Comparison of ENCODE assay signal across 14 cellular contexts in genomic region chr2:130352229-130352628, GRCh38. TPM values are rescaled to one million over a fixed set of nuclear protein-coding genes. Genes with fewer than 3 reads are reported as not detected.
DNase-seq lines count a peak whose midpoint lies in the region; ATAC-seq and TF ChIP-seq lines count a peak whose summit lies in the region.
"Had no signal": no experiment of that assay in that cellular context is flagged by ENCODE, and none has a peak within 500 bp of the region (broad histone marks: within the 10 kb centered on the region; RNA-seq: fewer than 3 reads in every experiment).

No MANE protein-coding gene starts in this region.

- WGBS in ectodermal cell, 2 experiments: 12 to 16% methylated on average over 6 of the region's 6 CpGs

- H3K27ac ChIP-seq in ectodermal cell (ENCODE audit: insufficient read depth, low read depth, low read length, poor library complexity, severe bottlenecking) (peak overlapping the region; percentile 84), neutrophil (peak overlapping the region; percentile 96), Peyer's patch (no peak overlapping the region)
- no peak overlapping the region for H3K27ac ChIP-seq in CD4-positive, alpha-beta memory T cell (ENCODE audit: low read depth, low read length)
- H3K27ac ChIP-seq: A549, epithelial cell of prostate, prostate gland had no signal

- CTCF ChIA-PET in CD4-positive, alpha-beta memory T cell (lab: Charles Lee; ENCODE audit: partially characterized antibody): interaction anchor here (1.2 to 3.0 kb wide), 3 partner anchors 9 to 21 kb away, joined by 3 to 10 read pairs (median 4); partner anchors contain the start of gene IMP4

- H3K4me1 Mint-ChIP-seq in CD4-positive, alpha-beta memory T cell: peaks cover 11 to 18% (median 16%) of the 10 kb centered on the region in 4 donors

- peak overlapping the region in 1 of 7 donors; percentile 24 for H3K27ac Mint-ChIP-seq in CD4-positive, alpha-beta memory T cell
- H3K27ac Mint-ChIP-seq: activated CD4-positive, alpha-beta T cell treated with anti-CD3 and anti-CD28 coated beads, Interleukin-2, amount 10 ng/mL, durations not matched to agents 7 days and 5 days had no signal

- H3K9me3 ChIP-seq in ectodermal cell (ENCODE audit: control insufficient read depth, low read length): no peaks in the 10 kb centered on the region
- H3K9me3 ChIP-seq in neutrophil: no peaks in the 10 kb centered on the region
- no peaks in the 10 kb centered on the region for H3K9me3 ChIP-seq in Peyer's patch
- no peaks in the 10 kb centered on the region for H3K9me3 ChIP-seq in CD4-positive, alpha-beta memory T cell (ENCODE audit: control insufficient read depth in 1 of 2, low read length in 2 of 2)
- H3K9me3 ChIP-seq: A549, prostate gland had no signal

- H3K4me3 ChIP-seq in ectodermal cell (ENCODE audit: insufficient read depth, low read depth, low read length) (no peak overlapping the region), neutrophil (ENCODE audit: low read depth in 1 of 2, low read length in 1 of 2) (peak overlapping the region in 1 of 2 experiments; percentile 0), Peyer's patch (no peak overlapping the region)
- H3K4me3 ChIP-seq in CD4-positive, alpha-beta memory T cell (ENCODE audit: low read length in 2 of 2): no peak overlapping the region
- H3K4me3 ChIP-seq: A549, prostate gland had no signal

- peak; percentile 16 for DNase-seq in NCI-H82 (lab: John Stamatoyannopoulos, UW)
- DNase-seq in NCI-H82 treated with DMSO at 0.1 percent for 48 hours (lab: John Stamatoyannopoulos, UW; ENCODE audit: unreplicated experiment): no peak
- peak; percentile 46 for DNase-seq in NCI-H2171 (lab: John Stamatoyannopoulos, UW)
- DNase-seq in Peyer's patch: no peak
- no peak for DNase-seq in CD4-positive, alpha-beta memory T cell
- DNase-seq: activated CD4-positive, alpha-beta T cell treated with anti-CD3 and anti-CD28 coated beads, Interleukin-2, amount 10 ng/mL, durations not matched to agents 7 days and 5 days; cerebellar nuclear complex; NCI-H146 had no signal

- ATAC-seq in GM19023 (IDR thresholded peaks at IDR 0.05; ENCODE audit: unreplicated experiment): no peak
- ATAC-seq: A549 had no signal

- H3K4me3 Mint-ChIP-seq in CD4-positive, alpha-beta memory T cell: no peak overlapping the region
- H3K4me3 Mint-ChIP-seq: activated CD4-positive, alpha-beta T cell treated with anti-CD3 and anti-CD28 coated beads, Interleukin-2, amount 10 ng/mL, durations not matched to agents 7 days and 5 days had no signal

- TF ChIP-seq CTCF in neutrophil (IDR thresholded peaks at IDR 0.05): no peak
- no peak for TF ChIP-seq CTCF in Peyer's patch (IDR thresholded peaks at IDR 0.05)

- intact Hi-C loops in CD4-positive, alpha-beta memory T cell (cut with micrococcal nuclease): no loop called here

- H3K36me3 ChIP-seq in ectodermal cell (ENCODE audit: control insufficient read depth, insufficient read depth, low read length): peaks cover 6% of the 10 kb centered on the region
- H3K36me3 ChIP-seq in neutrophil: peaks cover 13% of the 10 kb centered on the region
- H3K36me3 ChIP-seq in Peyer's patch: peaks cover 0 to 14% (median 0%) of the 10 kb centered on the region in 3 donors
- peaks cover 14% of the 10 kb centered on the region for H3K36me3 ChIP-seq in CD4-positive, alpha-beta memory T cell (ENCODE audit: insufficient read depth, low read length)
- H3K36me3 ChIP-seq: prostate gland had no signal

- peaks cover 0 to 3% (median 0%) of the 10 kb centered on the region in 8 donors for H3K9me3 Mint-ChIP-seq in CD4-positive, alpha-beta memory T cell
- H3K9me3 Mint-ChIP-seq: activated CD4-positive, alpha-beta T cell treated with anti-CD3 and anti-CD28 coated beads, Interleukin-2, amount 10 ng/mL, durations not matched to agents 7 days and 5 days had no signal

- H3K27me3 ChIP-seq in ectodermal cell (ENCODE audit: control insufficient read depth, insufficient read depth, low read length, poor library complexity, severe bottlenecking): peaks cover 36% of the 10 kb centered on the region
- H3K27me3 ChIP-seq in neutrophil: no peaks in the 10 kb centered on the region
- no peaks in the 10 kb centered on the region for H3K27me3 ChIP-seq in Peyer's patch
- no peaks in the 10 kb centered on the region for H3K27me3 ChIP-seq in CD4-positive, alpha-beta memory T cell (ENCODE audit: insufficient read depth, low read length)

- no peak for TF ChIP-seq POLR2A in Peyer's patch (IDR thresholded peaks at IDR 0.05)

- POLR2A ChIA-PET in CD4-positive, alpha-beta memory T cell (lab: Charles Lee; ENCODE audit: partially characterized antibody): interaction anchor here (1.5 to 5.9 kb wide), 2 partner anchors 10 to 14 kb away, joined by 5 to 64 read pairs; partner anchors contain the start of gene IMP4

- peaks cover 11 to 20% of the 10 kb centered on the region in 2 donors for H3K36me3 Mint-ChIP-seq in CD4-positive, alpha-beta memory T cell

- no peaks in the 10 kb centered on the region for H3K27me3 Mint-ChIP-seq in CD4-positive, alpha-beta memory T cell

- H3K4me1 ChIP-seq in ectodermal cell (ENCODE audit: control insufficient read depth, insufficient read depth, low read length): peaks cover 26% of the 10 kb centered on the region
- peaks cover 51 to 54% of the 10 kb centered on the region in 2 experiments for H3K4me1 ChIP-seq in neutrophil (ENCODE audit: control insufficient read depth in 1 of 2, insufficient read depth in 1 of 2, low read depth in 1 of 2, low read length in 1 of 2)
- H3K4me1 ChIP-seq in Peyer's patch: peaks cover 0 to 19% (median 9%) of the 10 kb centered on the region in 4 donors
- peaks cover 14% of the 10 kb centered on the region for H3K4me1 ChIP-seq in CD4-positive, alpha-beta memory T cell (ENCODE audit: insufficient read depth, low read length)

RNA-seq across cellular contexts. Expression of gene PTPN18, which starts 3.6 kb away (rescaled TPM):
- polyA plus RNA-seq in ectodermal cell (2013, experiment 1 of 4): 16.4 TPM
- polyA plus RNA-seq in ectodermal cell (2013, experiment 2 of 4): 17.1 TPM
- polyA plus RNA-seq in ectodermal cell (2013, experiment 3 of 4): 22.3 TPM
- 17.9 TPM for polyA plus RNA-seq in ectodermal cell (2013, experiment 4 of 4)
- 100 to 1,000 TPM; 137 to 208 (median 169) TPM for total RNA-seq in Peyer's patch
- total RNA-seq in CD4-positive, alpha-beta memory T cell: 10 to 100 TPM; 54.9 to 67.2 TPM
- 10 to 100 TPM; 30.9 to 66.1 TPM for polyA plus RNA-seq in CD4-positive, alpha-beta memory T cell

RNA-seq across cellular contexts. Expression of gene IMP4, which starts 9.5 kb away (rescaled TPM):
- polyA plus RNA-seq in ectodermal cell (2013, experiment 1 of 4): 56.0 TPM
- polyA plus RNA-seq in ectodermal cell (2013, experiment 2 of 4): 52.9 TPM
- polyA plus RNA-seq in ectodermal cell (2013, experiment 3 of 4): 40.4 TPM
- polyA plus RNA-seq in ectodermal cell (2013, experiment 4 of 4): 50.7 TPM
- 10 to 100 TPM; 41.9 to 99.9 (median 62.8) TPM for total RNA-seq in Peyer's patch
- total RNA-seq in CD4-positive, alpha-beta memory T cell: 10 to 100 TPM; 72.6 to 73.9 TPM
- polyA plus RNA-seq in CD4-positive, alpha-beta memory T cell: 10 to 100 TPM; 92.8 to 96.7 TPM

Comparison
In these comparisons a context has a peak if more than half of its experiments do, and no peak if none do; other contexts are left out.
1. DNase-seq: peak in NCI-H82 (single experiment) and NCI-H2171 (single experiment); none in NCI-H82 treated with DMSO at 0.1 percent for 48 hours (single experiment), Peyer's patch (0 of 3) and CD4-positive, alpha-beta memory T cell (0 of 5).
2. H3K27ac ChIP-seq: peak in ectodermal cell (single experiment) and neutrophil (single experiment); none in Peyer's patch (0 of 4) and CD4-positive, alpha-beta memory T cell (single experiment).